In genomic region chr7:132270517-132270916, GRCh38 we compare ENCODE assay signal across 21 cellular contexts.
DNase-seq lines count a peak whose midpoint lies in the region; ATAC-seq, FAIRE-seq and TF ChIP-seq lines count a peak whose summit lies in the region.
"Had no signal": no experiment of that assay in that cellular context is flagged by ENCODE, and none has a peak within 500 bp of the region (broad histone marks: within the 10 kb centered on the region; RNA-seq: fewer than 3 reads in every experiment).

No MANE protein-coding gene starts in this region.

- intact Hi-C loops in body of pancreas (cut with DNase I) = no loop called here

- no peak overlapping the region for H3K4me3 Mint-ChIP-seq in nephron progenitor cell
- H3K4me3 Mint-ChIP-seq: IgD-negative memory B cell had no signal

- TF ChIP-seq POLR2A in body of pancreas (IDR thresholded peaks at IDR 0.05) = no peak

- H3K9me3 Mint-ChIP-seq in nephron progenitor cell = no peaks in the 10 kb centered on the region

- no peaks in the 10 kb centered on the region for H3K4me1 ChIP-seq in body of pancreas

- no peaks in the 10 kb centered on the region for H3K36me3 Mint-ChIP-seq in nephron progenitor cell (ENCODE audit: low read depth)

- no peaks in the 10 kb centered on the region for H3K9me3 ChIP-seq in body of pancreas
- H3K9me3 ChIP-seq: ovary had no signal

- H3K4me3 ChIP-seq in choroid plexus epithelial cell (ENCODE audit: low read depth, low read length) = no peak overlapping the region
- H3K4me3 ChIP-seq in body of pancreas = no peak overlapping the region
- H3K4me3 ChIP-seq: ovary, smooth muscle cell had no signal

- no peak overlapping the region for H3K27ac ChIP-seq in body of pancreas
- H3K27ac ChIP-seq: ovary had no signal

- H3K27me3 ChIP-seq in body of pancreas = no peaks in the 10 kb centered on the region
- H3K27me3 ChIP-seq: ovary had no signal

- no peak for TF ChIP-seq CTCF in choroid plexus epithelial cell (conservative IDR thresholded peaks at IDR 0.05; ENCODE audit: low read depth, low read length)
- no peak for TF ChIP-seq CTCF in nephron progenitor cell (IDR thresholded peaks at IDR 0.05)
- TF ChIP-seq CTCF in body of pancreas (IDR thresholded peaks at IDR 0.05) = no peak

- H3K36me3 ChIP-seq in body of pancreas (replicated peaks in 1 of 2; ENCODE audit: insufficient read depth in 1 of 2, low read depth in 2 of 2) = no peaks in the 10 kb centered on the region
- H3K36me3 ChIP-seq: ovary had no signal

- no peak for FAIRE-seq in GM19239 (lab: Jason Lieb, UNC)
- FAIRE-seq: A204.1, frontal cortex, GM18507, urothelium cell line had no signal

- peaks cover 71% of the 10 kb centered on the region for H3K27me3 Mint-ChIP-seq in nephron progenitor cell (ENCODE audit: low read depth, poor library complexity)

- H3K27ac Mint-ChIP-seq in nephron progenitor cell = no peak overlapping the region
- H3K27ac Mint-ChIP-seq: IgD-negative memory B cell had no signal

- no peak for ATAC-seq in body of pancreas
- ATAC-seq: stimulated activated naive CD8-positive, alpha-beta T cell treated with anti-CD3 and anti-CD28 coated beads, Interleukin-15, Interleukin-2, amounts not matched to agents 100 U/mL and 50 U/mL, for 24 hours had no signal

- 8 to 26% methylated on average over 2 of the region's 2 CpGs for WGBS in body of pancreas, 2 donors

- DNase-seq in SIG-M5 treated with dmso at 0.1 percent for 504 hours (lab: John Stamatoyannopoulos, UW; ENCODE audit: unreplicated experiment) (peak; percentile 2), SIG-M5 (lab: John Stamatoyannopoulos, UW) (no peak), OCI-M2 (lab: John Stamatoyannopoulos, UW; ENCODE audit: unreplicated experiment) (peak; percentile 8), choroid plexus epithelial cell (ENCODE audit: low read depth) (peak; percentile 26), nephron progenitor cell (peak; percentile 50), GM19239 (ENCODE audit: insufficient read length, low spot score) (no peak), D341Med (ENCODE audit: low spot score) (no peak), body of pancreas (no peak)
- DNase-seq: activated CD4-positive, alpha-beta T cell treated with anti-CD3 and anti-CD28 coated beads, Interleukin-2, amount 50 U/mL, for 1 hour; anterior cingulate cortex; NCI-H1694 treated with DMSO at 0.1 percent for 48 hours; NCI-H526; ovary; stimulated activated naive CD8-positive, alpha-beta T cell treated with anti-CD3 and anti-CD28 coated beads, Interleukin-15, Interleukin-2, amounts not matched to agents 100 U/mL and 50 U/mL, for 24 hours; T-helper 9 cell had no signal

- H3K4me1 Mint-ChIP-seq in nephron progenitor cell = peaks cover 5% of the 10 kb centered on the region
- H3K4me1 Mint-ChIP-seq: IgD-negative memory B cell had no signal

Comparison
In these comparisons a context has a peak if more than half of its experiments do, and no peak if none do; other contexts are left out.
1. DNase-seq: peak in SIG-M5 treated with dmso at 0.1 percent for 504 hours (single experiment), OCI-M2 (single experiment), choroid plexus epithelial cell (single experiment) and nephron progenitor cell (single experiment); none in SIG-M5 (single experiment), GM19239 (single experiment), D341Med (single experiment) and body of pancreas (0 of 4).